In the genomic region with DNA sequence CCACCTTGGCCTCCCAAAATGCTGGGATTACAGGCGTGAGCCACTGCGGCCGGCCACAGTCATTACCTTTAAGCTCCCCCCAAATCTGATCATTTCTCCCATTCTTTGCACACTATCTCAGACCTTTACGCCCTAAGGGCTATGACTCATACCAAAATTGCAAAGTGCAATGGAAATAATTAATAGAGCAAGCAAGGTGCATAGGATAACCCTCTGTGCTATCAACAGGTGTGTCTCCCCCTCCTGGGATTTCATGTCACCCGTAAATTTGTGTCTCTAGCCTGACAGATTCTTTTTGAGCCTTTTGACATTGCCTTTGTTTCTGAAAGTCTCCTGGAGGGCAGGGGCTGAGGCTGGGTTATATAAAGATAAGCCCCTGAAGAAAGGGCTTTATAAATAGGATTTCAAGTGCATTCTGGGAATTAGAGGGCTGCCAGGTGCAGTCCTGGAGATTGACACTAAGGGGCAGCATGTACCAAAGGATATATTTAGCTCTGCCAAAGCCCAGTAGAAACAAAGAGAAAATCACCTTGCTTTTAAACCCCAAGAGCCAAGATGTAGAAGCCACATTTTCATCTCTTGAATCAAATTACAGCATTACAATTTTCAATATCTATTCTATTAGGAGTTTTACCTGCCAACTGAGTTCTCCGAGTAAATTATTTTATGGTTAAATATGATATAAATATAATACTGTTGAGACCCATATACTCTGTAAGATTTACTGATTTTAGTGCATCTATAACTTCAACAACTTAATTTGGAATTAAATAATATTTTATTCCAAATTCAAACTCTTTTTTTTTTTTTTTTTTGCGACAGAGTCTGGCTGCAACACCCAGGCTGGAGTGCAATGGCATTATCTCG, we compare ENCODE assay signal across 8 cellular contexts. TPM values are rescaled to one million over a fixed set of nuclear protein-coding genes. Genes with fewer than 3 reads are reported as not detected.
DNase-seq lines count a peak whose midpoint lies in the region; ATAC-seq, FAIRE-seq and TF ChIP-seq lines count a peak whose summit lies in the region.

No MANE protein-coding gene starts in this region.

- DNase-seq in GM10248 (ENCODE audit: extremely low spot score) (peak; percentile 67), HTR-8/SVneo (ENCODE audit: insufficient read length, low spot score) (peak; percentile 57), NT2/D1 (ENCODE audit: low read depth, low spot score) (peak; percentile 50), epithelial cell of esophagus (ENCODE audit: low read depth) (peak; percentile 69), naive B cell (peak; percentile 32)
- DNase-seq in activated CD8-positive, alpha-beta memory T cell treated with anti-CD3 and anti-CD28 coated beads, Interleukin-2, amount 10 ng/mL, durations not matched to agents 7 days and 5 days = peak; percentile 76
- DNase-seq in stimulated activated naive CD8-positive, alpha-beta T cell treated with anti-CD3 and anti-CD28 coated beads, Interleukin-15, amount 100 ng/mL, for 72 hours = peak; percentile 61 to 63

- no peaks in the 10 kb centered on the region for H3K4me1 ChIP-seq in NT2/D1 (ENCODE audit: insufficient read depth, insufficient read length)

- no peaks in the 10 kb centered on the region for H3K9me3 ChIP-seq in NT2/D1 (ENCODE audit: insufficient read depth, low read length)

- no peaks in the 10 kb centered on the region for H3K27me3 ChIP-seq in NT2/D1 (ENCODE audit: insufficient read depth, insufficient read length)

- no peaks in the 10 kb centered on the region for H3K36me3 Mint-ChIP-seq in activated CD8-positive, alpha-beta memory T cell treated with anti-CD3 and anti-CD28 coated beads, Interleukin-2, amount 10 ng/mL, durations not matched to agents 7 days and 5 days
- H3K36me3 Mint-ChIP-seq in naive B cell = no peaks in the 10 kb centered on the region

- POLR2A ChIA-PET in GM10248 (lab: Yijun Ruan, JAX) = no interaction called here

- CTCF ChIA-PET in GM10248 (lab: Yijun Ruan, JAX) = interaction anchor here (0.6 to 4.9 kb wide), 19 partner anchors 9 to 624 kb away, joined by 3 to 31 read pairs (median 4); partner anchors contain the start of genes AGGF1 and WDR41
- CTCF ChIA-PET in activated CD8-positive, alpha-beta memory T cell treated with anti-CD3 and anti-CD28 coated beads, Interleukin-2, amount 10 ng/mL, durations not matched to agents 7 days and 5 days (lab: Charles Lee) = interaction anchor here (0.9 to 6.4 kb wide), 10 partner anchors 13 to 276 kb away, joined by 3 to 50 read pairs (median 5); partner anchors contain the start of genes AGGF1 and F2RL1

- ATAC-seq in activated CD8-positive, alpha-beta memory T cell treated with anti-CD3 and anti-CD28 coated beads, Interleukin-2, amount 10 ng/mL, durations not matched to agents 7 days and 5 days = peak; percentile 73
- ATAC-seq in naive B cell (ENCODE audit: low read depth in 2 of 2) = peak; percentile 48 to 66
- peak; percentile 85 for ATAC-seq in stimulated activated naive CD8-positive, alpha-beta T cell treated with anti-CD3 and anti-CD28 coated beads, Interleukin-15, amount 100 ng/mL, for 72 hours
- ATAC-seq in HG02973 (IDR thresholded peaks at IDR 0.05; ENCODE audit: unreplicated experiment) = no peak

- H3K4me1 Mint-ChIP-seq in activated CD8-positive, alpha-beta memory T cell treated with anti-CD3 and anti-CD28 coated beads, Interleukin-2, amount 10 ng/mL, durations not matched to agents 7 days and 5 days = peaks cover 4% of the 10 kb centered on the region
- H3K4me1 Mint-ChIP-seq in naive B cell = peaks cover 0 to 2% (median 0%) of the 10 kb centered on the region in 3 donors
- H3K4me1 Mint-ChIP-seq in stimulated activated naive CD8-positive, alpha-beta T cell treated with anti-CD3 and anti-CD28 coated beads, Interleukin-15, amount 100 ng/mL, for 72 hours = no peaks in the 10 kb centered on the region

- no peak for FAIRE-seq in HTR-8/SVneo (lab: Jason Lieb, UNC)

- no peak overlapping the region for H3K9ac ChIP-seq in NT2/D1 (ENCODE audit: insufficient read length, low read depth)

- no peak overlapping the region for H3K4me3 Mint-ChIP-seq in activated CD8-positive, alpha-beta memory T cell treated with anti-CD3 and anti-CD28 coated beads, Interleukin-2, amount 10 ng/mL, durations not matched to agents 7 days and 5 days
- H3K4me3 Mint-ChIP-seq in naive B cell = no peak overlapping the region
- H3K4me3 Mint-ChIP-seq in stimulated activated naive CD8-positive, alpha-beta T cell treated with anti-CD3 and anti-CD28 coated beads, Interleukin-15, amount 100 ng/mL, for 72 hours = no peak overlapping the region

- no peaks in the 10 kb centered on the region for H3K36me3 ChIP-seq in NT2/D1 (ENCODE audit: insufficient read depth, insufficient read length, low read length)

- H3K4me3 ChIP-seq in NT2/D1 (ENCODE audit: insufficient read length, low read depth) = no peak overlapping the region
- H3K4me3 ChIP-seq in epithelial cell of esophagus (ENCODE audit: low read length) = no peak overlapping the region

- TF ChIP-seq CTCF in GM10248 (IDR thresholded peaks at IDR 0.05; ENCODE audit: control extremely low read depth, extremely low read depth, low read depth, missing control alignments) (peak; percentile 81), epithelial cell of esophagus (IDR thresholded peaks at IDR 0.05; ENCODE audit: insufficient read depth, low read depth, low read length, missing control alignments) (peak; percentile 84)

- no peaks in the 10 kb centered on the region for H3K9me3 Mint-ChIP-seq in activated CD8-positive, alpha-beta memory T cell treated with anti-CD3 and anti-CD28 coated beads, Interleukin-2, amount 10 ng/mL, durations not matched to agents 7 days and 5 days (ENCODE audit: low read depth)
- no peaks in the 10 kb centered on the region for H3K9me3 Mint-ChIP-seq in naive B cell
- H3K9me3 Mint-ChIP-seq in stimulated activated naive CD8-positive, alpha-beta T cell treated with anti-CD3 and anti-CD28 coated beads, Interleukin-15, amount 100 ng/mL, for 72 hours = no peaks in the 10 kb centered on the region

- H3K27ac Mint-ChIP-seq in activated CD8-positive, alpha-beta memory T cell treated with anti-CD3 and anti-CD28 coated beads, Interleukin-2, amount 10 ng/mL, durations not matched to agents 7 days and 5 days = no peak overlapping the region
- no peak overlapping the region for H3K27ac Mint-ChIP-seq in naive B cell
- H3K27ac Mint-ChIP-seq in stimulated activated naive CD8-positive, alpha-beta T cell treated with anti-CD3 and anti-CD28 coated beads, Interleukin-15, amount 100 ng/mL, for 72 hours = no peak overlapping the region

- H3K27me3 Mint-ChIP-seq in activated CD8-positive, alpha-beta memory T cell treated with anti-CD3 and anti-CD28 coated beads, Interleukin-2, amount 10 ng/mL, durations not matched to agents 7 days and 5 days = no peaks in the 10 kb centered on the region
- H3K27me3 Mint-ChIP-seq in naive B cell = no peaks in the 10 kb centered on the region
- no peaks in the 10 kb centered on the region for H3K27me3 Mint-ChIP-seq in stimulated activated naive CD8-positive, alpha-beta T cell treated with anti-CD3 and anti-CD28 coated beads, Interleukin-15, amount 100 ng/mL, for 72 hours

RNA-seq across cellular contexts. Expression of gene S100Z, which starts 18.2 kb away (rescaled TPM):
- 1 to 10 TPM in 1 of 2 experiments, under 1 TPM in 1; 0.42 to 2.1 TPM for total RNA-seq in activated CD8-positive, alpha-beta memory T cell treated with anti-CD3 and anti-CD28 coated beads, Interleukin-2, amount 10 ng/mL, durations not matched to agents 7 days and 5 days
- not detected for polyA plus RNA-seq in naive B cell (ENCODE audit: low read depth in 6 of 6)

RNA-seq across cellular contexts. Expression of gene F2RL1, which starts 49.2 kb away (rescaled TPM):
- total RNA-seq in activated CD8-positive, alpha-beta memory T cell treated with anti-CD3 and anti-CD28 coated beads, Interleukin-2, amount 10 ng/mL, durations not matched to agents 7 days and 5 days = under 1 TPM; 0.47 to 0.82 TPM
- under 1 TPM in 4 of 6 donors, not detected in 2; 0.13 to 0.42 (median 0.20) TPM for polyA plus RNA-seq in naive B cell (ENCODE audit: low read depth in 6 of 6)
